8 cellular contexts compared by ENCODE assay signal in genomic region chrX:155262970-155263754, GRCh38. TPM values are rescaled to one million over a fixed set of nuclear protein-coding genes. Genes with fewer than 3 reads are reported as not detected.
DNase-seq lines count a peak whose midpoint lies in the region; ATAC-seq, FAIRE-seq and TF ChIP-seq lines count a peak whose summit lies in the region.

No MANE protein-coding gene starts in this region.

- no peak for DNase-seq in activated naive CD4-positive, alpha-beta T cell treated with Interleukin-2 at 50 U/mL for 16 hours
- DNase-seq in endothelial cell of umbilical vein (ENCODE audit: low read depth, low spot score) = no peak
- no peak for DNase-seq in upper lobe of right lung
- no peak for DNase-seq in NCI-H2196 treated with DMSO at 0.1 percent for 48 hours (lab: John Stamatoyannopoulos, UW; ENCODE audit: unreplicated experiment)
- no peak for DNase-seq in foreskin keratinocyte
- DNase-seq in NCI-H82 treated with DMSO at 0.1 percent for 48 hours (lab: John Stamatoyannopoulos, UW; ENCODE audit: unreplicated experiment) = no peak

- TF ChIP-seq POLR2A in endothelial cell of umbilical vein (IDR thresholded peaks at IDR 0.05; ENCODE audit: low read depth, low read length) = no peak

- no peaks in the 10 kb centered on the region for H3K9me2 ChIP-seq in OCI-LY1 (ENCODE audit: low read depth, low read length)

- H3K9ac ChIP-seq in OCI-LY1 (ENCODE audit: low read length) = peak overlapping the region; percentile 66; the same call in 1 of the 2 replicates
- H3K9ac ChIP-seq in endothelial cell of umbilical vein (replicated peaks; ENCODE audit: extremely low read depth, insufficient read depth, low read length) = no peak overlapping the region

- H3K4me3 Mint-ChIP-seq in activated naive CD4-positive, alpha-beta T cell treated with anti-CD3 and anti-CD28 coated beads, Interleukin-2, amount 50 U/mL, for 24 hours = peak overlapping the region; percentile 93

- H3K9me1 ChIP-seq in endothelial cell of umbilical vein (replicated peaks; ENCODE audit: control insufficient read depth, extremely low read depth, insufficient read depth, low read length) = no peaks in the 10 kb centered on the region

- intact Hi-C loops in endothelial cell of umbilical vein (cut with micrococcal nuclease) = no loop called here
- intact Hi-C loops in upper lobe of right lung (cut with DNase I) = no loop called here

- no peaks in the 10 kb centered on the region for H3K36me3 ChIP-seq in OCI-LY1 (ENCODE audit: insufficient read depth, low read length)
- H3K36me3 ChIP-seq in endothelial cell of umbilical vein (ENCODE audit: control insufficient read depth in 2 of 2, extremely low read depth in 1 of 2, insufficient read depth in 2 of 2, low read length in 2 of 2) = no peaks in the 10 kb centered on the region
- no peaks in the 10 kb centered on the region for H3K36me3 ChIP-seq in upper lobe of right lung

- no peaks in the 10 kb centered on the region for H3F3A ChIP-seq in OCI-LY1 (ENCODE audit: insufficient read depth, low read length)

- H3K27ac Mint-ChIP-seq in activated naive CD4-positive, alpha-beta T cell treated with anti-CD3 and anti-CD28 coated beads, Interleukin-2, amount 50 U/mL, for 24 hours = peak overlapping the region; percentile 93

- peak; percentile 31 for FAIRE-seq in endothelial cell of umbilical vein (lab: Jason Lieb, UNC)

- H3K4me1 ChIP-seq in OCI-LY1 (ENCODE audit: insufficient read depth, low read length, severe bottlenecking) = peaks cover 17% of the 10 kb centered on the region
- no peaks in the 10 kb centered on the region for H3K4me1 ChIP-seq in endothelial cell of umbilical vein (ENCODE audit: control insufficient read depth, extremely low read depth, insufficient read depth, low read length)
- H3K4me1 ChIP-seq in upper lobe of right lung = no peaks in the 10 kb centered on the region
- H3K4me1 ChIP-seq in foreskin keratinocyte = no peaks in the 10 kb centered on the region

- no TSS peak for BruUV-seq in endothelial cell of umbilical vein (replicated peaks; lab: Mats Ljungman, UMichigan)

- POLR2A ChIA-PET in endothelial cell of umbilical vein (lab: Charles Lee) = no interaction called here

- H3K36me3 Mint-ChIP-seq in activated naive CD4-positive, alpha-beta T cell treated with anti-CD3 and anti-CD28 coated beads, Interleukin-2, amount 50 U/mL, for 24 hours = peaks cover 6% of the 10 kb centered on the region

- dilution Hi-C loops in endothelial cell of umbilical vein (cut with MboI; ENCODE audit: extremely low pct_ligation_motif_present, low sequenced_read_pairs) = no loop called here

- H2AFZ ChIP-seq in OCI-LY1 (ENCODE audit: low read length) (no peak overlapping the region), endothelial cell of umbilical vein (ENCODE audit: low read depth, low read length) (no peak overlapping the region)

- peak overlapping the region; percentile 77 for H3K4me3 ChIP-seq in OCI-LY1 (ENCODE audit: low read depth, low read length, poor library complexity, severe bottlenecking)
- H3K4me3 ChIP-seq in endothelial cell of umbilical vein (replicated peaks in 1 of 3; ENCODE audit: insufficient read depth in 1 of 3, low read depth in 1 of 3, low read length in 3 of 3) = no peak overlapping the region
- peak overlapping the region; percentile 45 for H3K4me3 ChIP-seq in upper lobe of right lung

- H4K20me1 ChIP-seq in OCI-LY1 (ENCODE audit: insufficient read depth, low read length) (no peaks in the 10 kb centered on the region), endothelial cell of umbilical vein (replicated peaks; ENCODE audit: control insufficient read depth, extremely low read depth, insufficient read depth, low read length) (no peaks in the 10 kb centered on the region)

- CTCF ChIA-PET in endothelial cell of umbilical vein (lab: Charles Lee) = no interaction called here

- no peaks in the 10 kb centered on the region for H3K9me3 ChIP-seq in OCI-LY1 (ENCODE audit: low read length)
- H3K9me3 ChIP-seq in endothelial cell of umbilical vein (replicated peaks; ENCODE audit: control insufficient read depth, insufficient read depth, low read length) = no peaks in the 10 kb centered on the region
- no peaks in the 10 kb centered on the region for H3K9me3 ChIP-seq in upper lobe of right lung

- no peak for TF ChIP-seq CTCF in OCI-LY1 (IDR thresholded peaks at IDR 0.05; ENCODE audit: low read length)
- TF ChIP-seq CTCF in endothelial cell of umbilical vein (IDR thresholded peaks at IDR 0.05; ENCODE audit: extremely low read depth in 1 of 2, insufficient read depth in 1 of 2, low read depth in 1 of 2, low read length in 2 of 2) = no peak
- TF ChIP-seq CTCF in upper lobe of right lung (IDR thresholded peaks at IDR 0.05) = no peak
- TF ChIP-seq CTCF in foreskin keratinocyte (conservative IDR thresholded peaks at IDR 0.05) = no peak

- H3K4me1 Mint-ChIP-seq in activated naive CD4-positive, alpha-beta T cell treated with anti-CD3 and anti-CD28 coated beads, Interleukin-2, amount 50 U/mL, for 24 hours = peaks cover 33% of the 10 kb centered on the region

- no peaks in the 10 kb centered on the region for H3K79me2 ChIP-seq in OCI-LY1 (ENCODE audit: insufficient read depth, low read length)
- no peaks in the 10 kb centered on the region for H3K79me2 ChIP-seq in endothelial cell of umbilical vein (ENCODE audit: control insufficient read depth, insufficient read depth, low read length)

- no peaks in the 10 kb centered on the region for H3K27me3 ChIP-seq in OCI-LY1 (ENCODE audit: insufficient read depth, low read length)
- peaks cover 3 to 4% of the 10 kb centered on the region in 2 experiments for H3K27me3 ChIP-seq in endothelial cell of umbilical vein (ENCODE audit: control insufficient read depth in 2 of 2, insufficient read depth in 2 of 2, low read length in 2 of 2)
- no peaks in the 10 kb centered on the region for H3K27me3 ChIP-seq in upper lobe of right lung
- peaks cover 12% of the 10 kb centered on the region for H3K27me3 ChIP-seq in foreskin keratinocyte

- ATAC-seq in upper lobe of right lung = no peak
- no peak for ATAC-seq in foreskin keratinocyte

- no peaks in the 10 kb centered on the region for H3K9me3 Mint-ChIP-seq in activated naive CD4-positive, alpha-beta T cell treated with anti-CD3 and anti-CD28 coated beads, Interleukin-2, amount 50 U/mL, for 24 hours

- H3K4me2 ChIP-seq in OCI-LY1 (ENCODE audit: low read length) = peak overlapping the region; percentile 87
- H3K4me2 ChIP-seq in endothelial cell of umbilical vein (ENCODE audit: insufficient read depth, low read length) = no peak overlapping the region

- no peaks in the 10 kb centered on the region for H3K27me3 Mint-ChIP-seq in activated naive CD4-positive, alpha-beta T cell treated with anti-CD3 and anti-CD28 coated beads, Interleukin-2, amount 50 U/mL, for 24 hours

- H3K27ac ChIP-seq in OCI-LY1 (ENCODE audit: low read depth, low read length, poor library complexity, severe bottlenecking) = no peak overlapping the region
- no peak overlapping the region for H3K27ac ChIP-seq in endothelial cell of umbilical vein (ENCODE audit: insufficient read depth, low read depth, low read length)
- no peak overlapping the region for H3K27ac ChIP-seq in upper lobe of right lung
- H3K27ac ChIP-seq in foreskin keratinocyte = no peak overlapping the region

TF ChIP-seq in endothelial cell of umbilical vein, 7 proteins besides CTCF, POLR2A, EP300 and RAD21:
- no peak for TF ChIP-seq MAX (IDR thresholded peaks at IDR 0.05; ENCODE audit: insufficient read depth, insufficient read length)
- peak; percentile 9 for TF ChIP-seq EZH2 (IDR thresholded peaks at IDR 0.05; ENCODE audit: borderline replicate concordance, low read depth, low read length, severe bottlenecking)

RNA-seq across cellular contexts. Expression of gene RAB39B, which starts 1.1 kb away (rescaled TPM):
- total RNA-seq in endothelial cell of umbilical vein = not detected in 2 replicates
- polyA plus RNA-seq in endothelial cell of umbilical vein = not detected in 2 replicates
- polyA plus RNA-seq in endothelial cell of umbilical vein (2011; cell fraction: cytosol; rRNA removed) = not detected in 2 replicates
- not detected in 2 replicates for polyA plus RNA-seq in endothelial cell of umbilical vein (2011; cell fraction: nucleus; rRNA removed)
- not detected in 2 replicates for polyA plus RNA-seq in endothelial cell of umbilical vein (2012)
- not detected in 2 replicates for polyA minus RNA-seq in endothelial cell of umbilical vein
- polyA minus RNA-seq in endothelial cell of umbilical vein (2011; cell fraction: cytosol; rRNA and poly(A)+ RNA removed) = not detected
- not detected in 2 replicates for polyA minus RNA-seq in endothelial cell of umbilical vein (2011; cell fraction: nucleus; rRNA and poly(A)+ RNA removed)
- total RNA-seq in upper lobe of right lung = 0.75 TPM
- total RNA-seq in foreskin keratinocyte = 0.03 TPM in 1 of 2 replicates, not detected in the other
- 0.02 and 0.04 TPM in 2 replicates for polyA plus RNA-seq in foreskin keratinocyte

RNA-seq across cellular contexts. Expression of gene VBP1, which starts 46.9 kb away (rescaled TPM):
- 45.8 and 51.5 TPM in 2 replicates for total RNA-seq in endothelial cell of umbilical vein
- polyA plus RNA-seq in endothelial cell of umbilical vein = 10.0 and 17.3 TPM in 2 replicates
- 29.0 and 29.4 TPM in 2 replicates for polyA plus RNA-seq in endothelial cell of umbilical vein (2011; cell fraction: cytosol; rRNA removed)
- polyA plus RNA-seq in endothelial cell of umbilical vein (2011; cell fraction: nucleus; rRNA removed) = 12.1 and 18.0 TPM in 2 replicates
- 49.7 and 69.8 TPM in 2 replicates for polyA plus RNA-seq in endothelial cell of umbilical vein (2012)
- polyA minus RNA-seq in endothelial cell of umbilical vein = 8.8 and 10.1 TPM in 2 replicates
- 21.4 TPM for polyA minus RNA-seq in endothelial cell of umbilical vein (2011; cell fraction: cytosol; rRNA and poly(A)+ RNA removed)
- 4.5 and 7.5 TPM in 2 replicates for polyA minus RNA-seq in endothelial cell of umbilical vein (2011; cell fraction: nucleus; rRNA and poly(A)+ RNA removed)
- 33.9 TPM for total RNA-seq in upper lobe of right lung
- 55.7 and 56.2 TPM in 2 replicates for total RNA-seq in foreskin keratinocyte
- polyA plus RNA-seq in foreskin keratinocyte = 41.8 and 46.6 TPM in 2 replicates

Comparison
In these comparisons a context has a peak if more than half of its experiments do, and no peak if none do; other contexts are left out.
1. H3K4me3 ChIP-seq: peak in OCI-LY1 (single experiment) and upper lobe of right lung (single experiment); none in endothelial cell of umbilical vein (0 of 3).